12 cellular contexts compared by ENCODE assay signal in genomic region chr17:35713069-35713728, GRCh38. TPM values are rescaled to one million over a fixed set of nuclear protein-coding genes. Genes with fewer than 3 reads are reported as not detected.
DNase-seq lines count a peak whose midpoint lies in the region; ATAC-seq and TF ChIP-seq lines count a peak whose summit lies in the region.
"Had no signal": no experiment of that assay in that cellular context is flagged by ENCODE, and none has a peak within 500 bp of the region (broad histone marks: within the 10 kb centered on the region; RNA-seq: fewer than 3 reads in every experiment).

No MANE protein-coding gene starts in this region.

- intact Hi-C loops in left colon (cut with DNase I, micrococcal nuclease), result no loop called here
- intact Hi-C loops in testis (cut with DNase I; ENCODE audit: low total_unique reads), result no loop called here

- no peak overlapping the region for H3K27ac ChIP-seq in testis
- H3K27ac ChIP-seq: skin epidermis had no signal

- H3K4me1 ChIP-seq in testis, result peaks cover 20% of the 10 kb centered on the region

- no peaks in the 10 kb centered on the region for H3K9me3 ChIP-seq in testis

- H3K4me3 ChIP-seq in astrocyte of the spinal cord (ENCODE audit: low read depth, low read length) (no peak overlapping the region), testis (no peak overlapping the region)
- H3K4me3 ChIP-seq: skin epidermis had no signal

- H3K36me3 ChIP-seq in testis (ENCODE audit: low read depth, missing control alignments), result no peaks in the 10 kb centered on the region

- no peak for TF ChIP-seq POLR2A in testis (IDR thresholded peaks at IDR 0.05)

- 43 to 52% methylated on average over 7 of the region's 7 CpGs for WGBS in testis, 2 donors

- TF ChIP-seq CTCF in astrocyte of the spinal cord (IDR thresholded peaks at IDR 0.05; ENCODE audit: low read depth, low read length) (no peak), testis (IDR thresholded peaks at IDR 0.05) (no peak)

- in situ Hi-C loops in astrocyte of the spinal cord (cut with HindIII; ENCODE audit: low sequenced_read_pairs), result no loop called here

- peak; percentile 10 for DNase-seq in NCI-H2227 treated with DMSO at 0.1 percent for 48 hours (lab: John Stamatoyannopoulos, UW)
- no peak for DNase-seq in NCI-H2227 (lab: John Stamatoyannopoulos, UW; ENCODE audit: unreplicated experiment)
- DNase-seq in astrocyte of the spinal cord (ENCODE audit: low read depth, low spot score), result peak; percentile 93
- DNase-seq in left colon, result no peak
- DNase-seq in stromal cell of bone marrow (ENCODE audit: low read depth), result peak; percentile 95
- no peak for DNase-seq in testis

- no peaks in the 10 kb centered on the region for H3K27me3 ChIP-seq in testis

- peak; percentile 22 for ATAC-seq in left colon
- no peak for ATAC-seq in GM18861 (IDR thresholded peaks at IDR 0.05; ENCODE audit: unreplicated experiment)
- no peak for ATAC-seq in GM18517 (IDR thresholded peaks at IDR 0.05; ENCODE audit: unreplicated experiment)

RNA-seq across cellular contexts. Expression of gene RASL10B, which starts 18.2 kb away (rescaled TPM):
- under 1 TPM in 1 of 2 donors, not detected in 1; 0.31 TPM for total RNA-seq in left colon
- total RNA-seq in testis, result 1 to 10 TPM; 2.5 to 4.8 TPM
- 3.8 TPM for polyA plus RNA-seq in testis (ENCODE audit: insufficient read depth, low read depth, low replicate concordance)

RNA-seq across cellular contexts. Expression of gene GAS2L2, which starts 39.8 kb away (rescaled TPM):
- under 1 TPM in 1 of 2 donors, not detected in 1; 0.08 TPM for total RNA-seq in left colon
- total RNA-seq in testis, result under 1 TPM; 0.31 to 0.71 TPM
- polyA plus RNA-seq in testis (ENCODE audit: insufficient read depth, low read depth, low replicate concordance), result 0.62 TPM

RNA-seq across cellular contexts. Expression of gene C17orf50, which starts 47.5 kb away (rescaled TPM):
- total RNA-seq in left colon (not detected), testis (100 to 1,000 TPM in 1 of 2 donors, 10 to 100 TPM in 1; 48.8 to 102 TPM)
- 154 TPM for polyA plus RNA-seq in testis (ENCODE audit: insufficient read depth, low read depth, low replicate concordance)
- total RNA-seq: activated naive CD4-positive, alpha-beta T cell treated with anti-CD3 and anti-CD28 coated beads, Interleukin-2, amount 50 U/mL, for 72 hours; H1; temporal lobe had no signal

Comparison
In these comparisons a context has a peak if more than half of its experiments do, and no peak if none do; other contexts are left out.
1. DNase-seq: peak in NCI-H2227 treated with DMSO at 0.1 percent for 48 hours (single experiment), astrocyte of the spinal cord (single experiment) and stromal cell of bone marrow (single experiment); none in NCI-H2227 (single experiment), left colon (0 of 2) and testis (single experiment).
2. RNA of gene C17orf50, which starts 47.5 kb away (total RNA-seq): 48.8 to 102 TPM in testis; not detected in left colon; every median in the first group is over 10 times any median in the second.